Comparison of ENCODE assay signal across 15 cellular contexts in the genomic region with DNA sequence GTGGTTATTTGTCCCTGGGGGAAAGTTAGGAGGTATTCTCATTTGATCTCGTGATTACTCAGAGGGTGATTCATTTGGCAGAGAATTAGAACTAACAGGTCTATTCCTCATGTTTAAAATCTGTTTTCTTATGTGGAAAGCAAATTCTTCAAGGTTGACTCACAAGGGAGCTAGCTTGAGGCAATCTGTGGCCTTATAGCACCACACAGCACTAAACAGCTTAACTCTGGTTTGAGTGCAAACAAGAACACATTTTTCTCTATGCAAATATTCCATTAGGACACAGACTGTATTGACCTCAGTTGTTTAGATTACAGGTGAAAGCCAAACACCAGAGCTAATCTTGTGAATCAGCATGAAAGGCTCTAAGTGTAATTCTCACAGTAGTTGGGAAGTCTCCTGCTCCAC.
A peak's percentile ranks its signal among the peaks of the same experiment; 100 is the strongest.
DNase-seq lines count a peak whose midpoint lies in the region; ATAC-seq and TF ChIP-seq lines count a peak whose summit lies in the region.
"Had no signal": no experiment of that assay in that cellular context is flagged by ENCODE, and none has a peak within 500 bp of the region (broad histone marks: within the 10 kb centered on the region; RNA-seq: fewer than 3 reads in every experiment).

No MANE protein-coding gene starts in this region.

- intact Hi-C loops in Caco-2 (cut with micrococcal nuclease; ENCODE audit: unreplicated experiment) (loop anchor here (5.0 kb wide), 1 partner anchor 596 kb away; no protein-coding TSS in a partner anchor), mammary epithelial cell (cut with micrococcal nuclease) (no loop called here)

- H2AFZ ChIP-seq in mammary epithelial cell (ENCODE audit: low read depth, low read length) (no peak overlapping the region), neural progenitor cell (replicated peaks) (no peak overlapping the region)

- H3K27ac ChIP-seq in mammary epithelial cell (ENCODE audit: insufficient read depth, low read depth, low read length) (peak overlapping the region; percentile 39), lung (ENCODE audit: low read depth in 1 of 2, low read length in 1 of 2) (no peak overlapping the region), neural progenitor cell (no peak overlapping the region)
- H3K27ac ChIP-seq: BLaER1, heart left ventricle had no signal

- no peak overlapping the region for H3K9ac ChIP-seq in mammary epithelial cell (ENCODE audit: insufficient read depth, low read length)
- H3K9ac ChIP-seq in neural progenitor cell, result no peak overlapping the region
- H3K9ac ChIP-seq: BLaER1 had no signal

- CTCF ChIA-PET in Caco-2 (lab: Charles Lee), result no interaction called here
- CTCF ChIA-PET in mammary epithelial cell (lab: Charles Lee; ENCODE audit: low non-redundant PET), result no interaction called here

- H3F3A ChIP-seq in neural progenitor cell (ENCODE audit: low read depth), result no peaks in the 10 kb centered on the region

- 0% methylated on average over 1 of the region's 1 CpG for WGBS in mammary epithelial cell (ENCODE audit: low coverage, missing lambda C conversion rate)
- WGBS in lung, 2 donors, result 35 to 43% methylated on average over 1 of the region's 1 CpG

- TF ChIP-seq CTCF in Caco-2 (IDR thresholded peaks at IDR 0.05; ENCODE audit: insufficient read depth in 1 of 2, low read depth in 1 of 2, low read length in 1 of 2, severe bottlenecking in 1 of 2, unreplicated experiment in 1 of 2) (no peak), mammary epithelial cell (conservative IDR thresholded peaks at IDR 0.05 in 1 of 2, IDR thresholded peaks at IDR 0.05 in 1 of 2; ENCODE audit: extremely low read depth in 1 of 2, insufficient read depth in 1 of 2, low read depth in 1 of 2, low read length in 2 of 2) (no peak), lung (IDR thresholded peaks at IDR 0.05; ENCODE audit: control extremely low read depth, extremely low read depth) (no peak), neural progenitor cell (IDR thresholded peaks at IDR 0.05) (no peak)

- POLR2A ChIA-PET in Caco-2 (lab: Charles Lee), result no interaction called here

- dilution Hi-C loops in mammary epithelial cell (cut with HindIII; ENCODE audit: low sequenced_read_pairs), result no loop called here

- H3K4me1 ChIP-seq in Caco-2 (0 out of 2 replicates have a peak, but pooled peaks cover 4% of the 10 kb centered on the region), mammary epithelial cell (ENCODE audit: insufficient read depth, low read length) (peaks cover 20% of the 10 kb centered on the region), lung (ENCODE audit: control insufficient read depth in 2 of 2, insufficient read depth in 2 of 2, low read length in 2 of 2) (no peaks in the 10 kb centered on the region), neural progenitor cell (no peaks in the 10 kb centered on the region)
- H3K4me1 ChIP-seq: BLaER1, heart left ventricle had no signal

- H3K36me3 Mint-ChIP-seq in Caco-2 (ENCODE audit: insufficient read depth, unreplicated experiment), result peaks cover 6% of the 10 kb centered on the region
- no peaks in the 10 kb centered on the region for H3K36me3 Mint-ChIP-seq in neural progenitor cell
- H3K36me3 Mint-ChIP-seq: naive thymus-derived CD4-positive, alpha-beta T cell had no signal

- H3K4me1 Mint-ChIP-seq in Caco-2 (ENCODE audit: low read depth, unreplicated experiment) (no peaks in the 10 kb centered on the region), neural progenitor cell (no peaks in the 10 kb centered on the region)
- H3K4me1 Mint-ChIP-seq: naive thymus-derived CD4-positive, alpha-beta T cell had no signal

- BruUV-seq in Caco-2 (replicated peaks; lab: Mats Ljungman, UMichigan) (no TSS peak), mammary epithelial cell (replicated peaks; lab: Mats Ljungman, UMichigan) (no TSS peak)

- in situ Hi-C loops in mammary epithelial cell (cut with MboI; ENCODE audit: low sequenced_read_pairs in 2 of 2), result no loop called here

- peak overlapping the region; percentile 7 for H3K4me2 ChIP-seq in mammary epithelial cell (ENCODE audit: insufficient read depth, low read depth, low read length)
- H3K4me2 ChIP-seq in neural progenitor cell, result no peak overlapping the region
- H3K4me2 ChIP-seq: BLaER1 had no signal

- H3K4me3 ChIP-seq in Caco-2 (ENCODE audit: low read depth, low read length) (no peak overlapping the region), mammary epithelial cell (replicated peaks in 1 of 3; ENCODE audit: insufficient read depth in 1 of 3, low read depth in 2 of 3, low read length in 3 of 3) (no peak overlapping the region), lung (no peak overlapping the region), neural progenitor cell (no peak overlapping the region)
- H3K4me3 ChIP-seq: BLaER1, heart left ventricle had no signal

- H3K27ac Mint-ChIP-seq in Caco-2 (ENCODE audit: unreplicated experiment) (peak overlapping the region; percentile 32), neural progenitor cell (no peak overlapping the region)
- H3K27ac Mint-ChIP-seq: naive thymus-derived CD4-positive, alpha-beta T cell had no signal

- H3K9me3 ChIP-seq in Caco-2 (no peaks in the 10 kb centered on the region), mammary epithelial cell (replicated peaks; ENCODE audit: insufficient read depth, low read length) (peaks cover 3% of the 10 kb centered on the region), lung (ENCODE audit: control insufficient read depth in 2 of 2, insufficient read depth in 1 of 2, low read length in 1 of 2) (no peaks in the 10 kb centered on the region), neural progenitor cell (ENCODE audit: low read depth) (no peaks in the 10 kb centered on the region)

- H3K27me3 Mint-ChIP-seq in Caco-2 (ENCODE audit: insufficient read depth, unreplicated experiment), result no peaks in the 10 kb centered on the region
- peaks cover 5% of the 10 kb centered on the region for H3K27me3 Mint-ChIP-seq in neural progenitor cell (ENCODE audit: insufficient read depth, low read depth)
- H3K27me3 Mint-ChIP-seq: naive thymus-derived CD4-positive, alpha-beta T cell had no signal

- peak; percentile 39 to 47 for DNase-seq in Caco-2
- DNase-seq in NCI-H1048 (lab: John Stamatoyannopoulos, UW), result peak; percentile 56
- peak; percentile 96 for DNase-seq in mammary epithelial cell
- no peak for DNase-seq in lung (ENCODE audit: low spot score)
- DNase-seq in ureter (ENCODE audit: low spot score), result no peak
- no peak for DNase-seq in neural progenitor cell (ENCODE audit: low spot score)
- DNase-seq: activated CD8-positive, alpha-beta memory T cell treated with anti-CD3 and anti-CD28 coated beads, Interleukin-2, amount 50 U/mL, for 4 hours; central memory CD4-positive, alpha-beta T cell; heart left ventricle; naive thymus-derived CD4-positive, alpha-beta T cell; NCI-H446 treated with DMSO at 0.1 percent for 48 hours; stimulated activated CD4-positive, alpha-beta T cell treated with anti-CD3 and anti-CD28 coated beads, Interleukin-1b, Interleukin-23, amount 100 ng/mL, for 48 hours had no signal

- peak; percentile 79 for ATAC-seq in lung (ENCODE audit: insufficient read depth, low FRiP score)
- no peak for ATAC-seq in HG03175 (IDR thresholded peaks at IDR 0.05; ENCODE audit: unreplicated experiment)
- no peak for ATAC-seq in HG03280 (IDR thresholded peaks at IDR 0.05; ENCODE audit: unreplicated experiment)
- ATAC-seq: heart left ventricle; naive thymus-derived CD4-positive, alpha-beta T cell had no signal

- H3K27me3 ChIP-seq in Caco-2 (replicated peaks; ENCODE audit: control insufficient read depth, insufficient read depth, low read length) (no peaks in the 10 kb centered on the region), mammary epithelial cell (ENCODE audit: insufficient read depth, low read length) (no peaks in the 10 kb centered on the region), lung (ENCODE audit: control insufficient read depth, insufficient read depth) (no peaks in the 10 kb centered on the region), neural progenitor cell (no peaks in the 10 kb centered on the region)
- H3K27me3 ChIP-seq: heart left ventricle had no signal

- peaks cover 10% of the 10 kb centered on the region for H3K9me3 Mint-ChIP-seq in Caco-2 (ENCODE audit: unreplicated experiment)
- H3K9me3 Mint-ChIP-seq in neural progenitor cell, result peaks cover 9% of the 10 kb centered on the region

- H3K36me3 ChIP-seq in Caco-2 (ENCODE audit: control insufficient read depth, insufficient read depth, low read length) (no peaks in the 10 kb centered on the region), mammary epithelial cell (ENCODE audit: insufficient read depth, low read length) (no peaks in the 10 kb centered on the region), lung (ENCODE audit: control insufficient read depth in 2 of 2, insufficient read depth in 2 of 2, low read length in 2 of 2) (no peaks in the 10 kb centered on the region), neural progenitor cell (no peaks in the 10 kb centered on the region)
- H3K36me3 ChIP-seq: BLaER1, heart left ventricle had no signal

- no peak overlapping the region for H3K4me3 Mint-ChIP-seq in Caco-2 (ENCODE audit: unreplicated experiment)
- no peak overlapping the region for H3K4me3 Mint-ChIP-seq in neural progenitor cell
- H3K4me3 Mint-ChIP-seq: naive thymus-derived CD4-positive, alpha-beta T cell had no signal

- H3K79me2 ChIP-seq in mammary epithelial cell (ENCODE audit: insufficient read depth, low read length) (no peaks in the 10 kb centered on the region), neural progenitor cell (ENCODE audit: low read depth) (no peaks in the 10 kb centered on the region)

- H4K20me1 ChIP-seq in mammary epithelial cell (ENCODE audit: insufficient read depth, low read length) (no peaks in the 10 kb centered on the region), neural progenitor cell (ENCODE audit: low read depth) (no peaks in the 10 kb centered on the region)
- H4K20me1 ChIP-seq: BLaER1 had no signal

Comparison
In these comparisons a context has a peak if more than half of its experiments do, and no peak if none do; other contexts are left out.
1. DNase-seq: peak in Caco-2 (2 of 2), NCI-H1048 (single experiment) and mammary epithelial cell (single experiment); none in lung (single experiment), ureter (single experiment) and neural progenitor cell (single experiment).